Comparison of ENCODE assay signal across 8 cellular contexts in the genomic region with DNA sequence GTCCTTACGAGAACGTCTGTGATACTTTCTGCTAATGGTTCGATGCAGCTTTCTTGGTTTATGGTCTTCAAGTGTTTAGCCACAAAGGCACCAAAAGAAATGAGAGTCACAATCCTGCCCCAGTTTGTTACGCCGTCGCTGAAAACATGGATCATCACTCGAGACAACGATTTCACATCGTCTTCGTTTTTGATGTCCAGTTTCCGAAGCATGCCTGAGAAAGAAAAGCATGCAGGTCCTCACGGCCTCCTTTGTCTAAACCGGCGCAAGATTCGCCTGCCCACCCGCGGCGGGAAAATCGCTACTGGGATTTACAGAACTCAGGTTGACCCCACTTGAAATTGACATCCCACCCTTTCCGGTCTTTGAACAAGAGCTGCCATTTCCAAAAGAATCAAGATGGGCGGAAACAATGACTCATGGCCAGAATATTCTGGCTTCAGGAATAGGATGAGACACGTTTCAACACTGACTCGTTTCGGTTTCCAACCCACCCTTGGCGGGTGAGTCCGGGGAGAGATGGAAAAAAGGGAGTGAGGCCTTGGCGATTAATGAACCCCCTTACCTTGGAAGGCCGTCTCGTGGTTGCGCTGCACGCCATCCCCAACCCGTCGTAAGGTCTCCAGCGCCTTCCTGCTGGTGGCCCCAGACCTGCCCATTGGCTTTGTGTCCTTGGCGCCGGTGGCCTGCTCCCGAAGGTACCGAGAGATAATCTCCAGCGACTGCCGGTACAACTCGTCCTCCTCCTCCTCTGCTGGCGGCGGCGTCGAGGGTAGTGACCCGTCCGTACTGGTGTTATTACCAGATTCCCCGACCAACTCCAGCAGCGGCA. TPM values are rescaled to one million over a fixed set of nuclear protein-coding genes. Genes with fewer than 3 reads are reported as not detected.
DNase-seq lines count a peak whose midpoint lies in the region; ATAC-seq and TF ChIP-seq lines count a peak whose summit lies in the region.

No MANE protein-coding gene starts in this region.

- H3K36me3 ChIP-seq in mucosa of descending colon (ENCODE audit: low read depth): no peaks in the 10 kb centered on the region

- ATAC-seq in GM19023 (IDR thresholded peaks at IDR 0.05; ENCODE audit: unreplicated experiment) (peak; percentile 5), mucosa of descending colon (peak; percentile 16)

- H3K4me1 ChIP-seq in mucosa of descending colon (ENCODE audit: low read depth): peaks cover 21% of the 10 kb centered on the region

- POLR2A ChIA-PET in AG04449 (lab: Yijun Ruan, JAX): interaction anchor here (0.6 to 11.1 kb wide), 18 partner anchors 9 to 420 kb away, joined by 3 to 135 read pairs (median 6); partner anchors contain the start of genes CERS2 and ENSA

- CTCF ChIA-PET in AG04449 (lab: Yijun Ruan, JAX): interaction anchor here (1.3 to 6.5 kb wide), 7 partner anchors 10 to 235 kb away, joined by 3 to 69 read pairs (median 5); no protein-coding TSS in a partner anchor

- intact Hi-C loops in mucosa of descending colon (cut with DNase I, micrococcal nuclease): loop anchor here in 1 of 2 donors (5.0 kb wide), 1 partner anchor 44 kb away; no protein-coding TSS in a partner anchor

- TF ChIP-seq CTCF in AG04449 (IDR thresholded peaks at IDR 0.05; ENCODE audit: insufficient read depth, low read length, missing control alignments) (no peak), epithelial cell of esophagus (IDR thresholded peaks at IDR 0.05; ENCODE audit: insufficient read depth, low read depth, low read length, missing control alignments) (no peak), mucosa of descending colon (IDR thresholded peaks at IDR 0.05) (no peak)

- DNase-seq in AG04449 (ENCODE audit: low read depth, low spot score) (peak; percentile 57), NCI-H2081 (lab: John Stamatoyannopoulos, UW) (peak; percentile 64 to 81), epithelial cell of esophagus (ENCODE audit: low read depth) (peak; percentile 79), mucosa of descending colon (peak in 2 of 3 donors; percentile 66 to 80), superior temporal gyrus (ENCODE audit: extremely low spot score) (peak; percentile 58), NCI-H128 (lab: John Stamatoyannopoulos, UW; ENCODE audit: unreplicated experiment) (no peak)
- DNase-seq in activated CD4-positive, alpha-beta T cell treated with anti-CD3 and anti-CD28 coated beads, Interleukin-2, amount 50 U/mL, for 4 hours: peak; percentile 33 to 52

- H3K4me3 ChIP-seq in AG04449 (ENCODE audit: low read depth, low read length): peak overlapping the region; percentile 100
- H3K4me3 ChIP-seq in epithelial cell of esophagus (ENCODE audit: low read length): peak overlapping the region; percentile 98
- peak overlapping the region; percentile 94 for H3K4me3 ChIP-seq in mucosa of descending colon

- H3K9me3 ChIP-seq in mucosa of descending colon: no peaks in the 10 kb centered on the region

RNA-seq across cellular contexts. Expression of gene MCL1, which starts 0.9 kb away (rescaled TPM):
- 100 to 1,000 TPM; 221 to 258 (median 236) TPM for total RNA-seq in mucosa of descending colon

RNA-seq across cellular contexts. Expression of gene ADAMTSL4, which starts 29.3 kb away (rescaled TPM):
- total RNA-seq in mucosa of descending colon: 10 to 100 TPM in 2 of 3 donors, 1 to 10 TPM in 1; 3.4 to 37.1 (median 10.2) TPM

RNA-seq across cellular contexts. Expression of gene ENSA, which starts 50.9 kb away (rescaled TPM):
- total RNA-seq in mucosa of descending colon: 100 to 1,000 TPM; 174 to 213 (median 194) TPM
